ENCODE assay signal across 1 cellular context in the genomic region with DNA sequence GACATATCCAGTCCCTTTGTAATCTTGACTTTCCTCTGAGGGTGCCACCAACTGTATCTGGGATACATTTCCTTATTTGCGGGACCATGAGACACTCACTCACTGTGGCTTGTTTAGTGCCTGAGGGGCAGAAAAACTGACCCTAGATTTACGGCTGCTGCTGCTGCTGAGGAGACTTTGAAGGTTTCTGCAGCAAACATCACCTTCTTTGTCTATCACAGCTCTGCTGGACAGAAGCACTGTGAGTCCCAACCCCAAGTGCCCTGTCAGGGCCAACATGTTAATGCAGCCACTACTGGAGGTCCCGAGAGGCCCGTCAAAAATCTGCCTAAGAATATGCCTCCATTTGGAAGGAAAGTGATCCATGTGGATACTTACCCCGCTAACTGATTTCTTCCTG.
TF ChIP-seq lines count a peak whose summit lies in the region.

No MANE protein-coding gene starts in this region.

TF ChIP-seq in HepG2, 621 proteins besides CTCF, POLR2A, EP300 and RAD21 (continued from another document):
- TF ChIP-seq REPIN1 (CRISPR knock-in tag; IDR thresholded peaks at IDR 0.05; ENCODE audit: borderline replicate concordance, low read depth) (no peak), ZNF350 (CRISPR knock-in tag; IDR thresholded peaks at IDR 0.05; ENCODE audit: borderline replicate concordance, low read depth) (no peak), ZNF766 (CRISPR knock-in tag; IDR thresholded peaks at IDR 0.05; ENCODE audit: borderline replicate concordance) (no peak)
